11 cellular contexts compared by ENCODE assay signal in the genomic region with DNA sequence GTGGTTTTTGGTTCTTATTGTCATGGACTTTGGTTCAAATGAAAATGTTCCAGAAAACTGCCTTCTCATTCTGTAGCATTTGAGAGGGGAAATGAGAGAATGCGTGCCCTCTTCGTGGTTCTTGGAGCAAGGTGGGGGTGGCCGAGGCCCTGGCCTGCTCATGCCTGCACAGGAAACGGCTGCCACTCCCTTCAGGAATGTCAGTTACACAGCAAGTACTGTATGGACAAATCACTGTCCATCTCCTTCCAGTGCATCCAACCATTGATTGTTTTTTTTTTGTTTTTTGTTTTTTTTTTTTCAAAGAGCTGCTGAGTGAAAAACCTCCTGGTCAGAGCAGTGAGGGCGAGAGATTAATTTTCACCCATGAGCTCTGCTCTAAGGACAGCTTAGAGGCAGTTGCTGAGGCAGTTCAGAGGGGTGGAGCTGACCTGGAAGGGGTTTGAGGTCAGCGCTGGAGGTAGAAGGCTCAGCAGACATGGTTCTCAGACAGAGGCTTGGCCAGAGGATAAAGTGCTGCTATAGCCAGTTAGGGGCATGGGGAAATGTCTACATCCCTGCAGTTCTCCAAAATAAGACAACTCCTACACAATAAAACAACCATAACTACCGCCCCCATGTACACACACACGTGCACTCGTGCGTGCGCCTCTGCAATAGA. TPM values are rescaled to one million over a fixed set of nuclear protein-coding genes. Genes with fewer than 3 reads are reported as not detected.
A peak's percentile ranks its signal among the peaks of the same experiment; 100 is the strongest.
DNase-seq lines count a peak whose midpoint lies in the region; ATAC-seq and TF ChIP-seq lines count a peak whose summit lies in the region.
"Had no signal": no experiment of that assay in that cellular context is flagged by ENCODE, and none has a peak within 500 bp of the region (broad histone marks: within the 10 kb centered on the region; RNA-seq: fewer than 3 reads in every experiment).

No MANE protein-coding gene starts in this region.

- TF ChIP-seq POLR2A in HCT116 (IDR thresholded peaks at IDR 0.05; ENCODE audit: borderline replicate concordance, extremely low read depth, insufficient read depth, insufficient read length) = no peak

- H3K36me3 ChIP-seq in HCT116 (ENCODE audit: control insufficient read depth in 1 of 2, insufficient read depth in 2 of 2, low read length in 2 of 2) (no peaks in the 10 kb centered on the region), OCI-LY7 (ENCODE audit: insufficient read depth, low read length) (no peaks in the 10 kb centered on the region), parathyroid adenoma (ENCODE audit: control insufficient read depth, insufficient read depth, low read length) (no peaks in the 10 kb centered on the region)
- H3K36me3 ChIP-seq in effector memory CD4-positive, alpha-beta T cell (ENCODE audit: control insufficient read depth, insufficient read depth, low read length) = no peaks in the 10 kb centered on the region
- H3K36me3 ChIP-seq: uterus had no signal

- peaks cover 18 to 39% of the 10 kb centered on the region in 2 experiments for H3K4me1 ChIP-seq in HCT116 (ENCODE audit: control insufficient read depth in 1 of 2, insufficient read depth in 2 of 2, low read length in 2 of 2)
- peaks cover 5% of the 10 kb centered on the region for H3K4me1 ChIP-seq in OCI-LY7 (ENCODE audit: insufficient read depth, low read length, poor library complexity, severe bottlenecking)
- peaks cover 26% of the 10 kb centered on the region for H3K4me1 ChIP-seq in parathyroid adenoma
- peaks cover 3% of the 10 kb centered on the region for H3K4me1 ChIP-seq in effector memory CD4-positive, alpha-beta T cell (ENCODE audit: control insufficient read depth, insufficient read depth, low read length, poor library complexity, severe bottlenecking)

- no peak for TF ChIP-seq CTCF in HCT116 (IDR thresholded peaks at IDR 0.05 in 2 of 3, conservative IDR thresholded peaks at IDR 0.05 in 1 of 3; ENCODE audit: borderline replicate concordance in 1 of 3, insufficient read depth in 1 of 3, low read depth in 2 of 3, low read length in 2 of 3)
- no peak for TF ChIP-seq CTCF in OCI-LY7 (conservative IDR thresholded peaks at IDR 0.05; ENCODE audit: low read length)
- TF ChIP-seq CTCF in epithelial cell of esophagus (IDR thresholded peaks at IDR 0.05; ENCODE audit: insufficient read depth, low read depth, low read length, missing control alignments) = no peak
- no peak for TF ChIP-seq CTCF in parathyroid adenoma (IDR thresholded peaks at IDR 0.05)

- ATAC-seq in HCT116 = peak; percentile 30
- no peak for ATAC-seq in GM18873 (IDR thresholded peaks at IDR 0.05; ENCODE audit: low FRiP score, unreplicated experiment)

- H3K27me3 ChIP-seq in HCT116 (ENCODE audit: insufficient read depth, low read length) (no peaks in the 10 kb centered on the region), parathyroid adenoma (ENCODE audit: control insufficient read depth, insufficient read depth, low read length) (no peaks in the 10 kb centered on the region)
- H3K27me3 ChIP-seq in effector memory CD4-positive, alpha-beta T cell (replicated peaks; ENCODE audit: control insufficient read depth, insufficient read depth, low read length, poor library complexity, severe bottlenecking) = no peaks in the 10 kb centered on the region
- H3K27me3 ChIP-seq: uterus had no signal

- H3K79me2 ChIP-seq in HCT116 (ENCODE audit: insufficient read depth, low read length) (no peaks in the 10 kb centered on the region), OCI-LY7 (ENCODE audit: insufficient read depth, low read depth, low read length) (no peaks in the 10 kb centered on the region), parathyroid adenoma (peaks cover 2% of the 10 kb centered on the region)

- H4K20me1 ChIP-seq in HCT116 (ENCODE audit: insufficient read depth) = no peaks in the 10 kb centered on the region
- H4K20me1 ChIP-seq in OCI-LY7 (ENCODE audit: insufficient read depth, low read length) = no peaks in the 10 kb centered on the region

- POLR2A ChIA-PET in HCT116 (lab: Charles Lee) = no interaction called here
- POLR2A ChIA-PET in OCI-LY7 (lab: Charles Lee) = interaction anchor here (0.7 kb wide), 1 partner anchor 13 kb away, joined by 3 read pairs; no protein-coding TSS in a partner anchor

- H3K9me2 ChIP-seq in HCT116 (ENCODE audit: insufficient read depth) (no peaks in the 10 kb centered on the region), OCI-LY7 (ENCODE audit: insufficient read depth, low read length) (no peaks in the 10 kb centered on the region)

- H3K4me2 ChIP-seq in HCT116 (ENCODE audit: low read length) (peak overlapping the region; percentile 41; the same call in 1 of the 2 replicates), OCI-LY7 (ENCODE audit: low read length) (peak overlapping the region; percentile 38; the same call in 1 of the 2 replicates), parathyroid adenoma (ENCODE audit: low read length) (peak overlapping the region; percentile 17)

- no peak for TF ChIP-seq RAD21 in HCT116 (IDR thresholded peaks at IDR 0.05; ENCODE audit: low read depth)

- DNase-seq in HCT116 (ENCODE audit: low read depth, low spot score) = no peak
- DNase-seq in OCI-LY7 (ENCODE audit: low spot score) = no peak
- DNase-seq in epithelial cell of esophagus (ENCODE audit: low read depth) = peak; percentile 76
- no peak for DNase-seq in epidermal melanocyte (ENCODE audit: insufficient read length, low spot score)
- DNase-seq in effector memory CD4-positive, alpha-beta T cell = no peak
- DNase-seq in NCI-H69 (lab: John Stamatoyannopoulos, UW) = no peak
- DNase-seq: SIG-M5 had no signal

- BruUV-seq in HCT116 (replicated peaks; lab: Mats Ljungman, UMichigan) (no TSS peak), OCI-LY7 (replicated peaks; lab: Mats Ljungman, UMichigan) (no TSS peak)

- CTCF ChIA-PET in HCT116 (lab: Charles Lee) (interaction anchor here (0.6 to 3.6 kb wide), 12 partner anchors 12 to 469 kb away, joined by 3 to 18 read pairs (median 3); no protein-coding TSS in a partner anchor), OCI-LY7 (lab: Charles Lee; ENCODE audit: unreplicated experiment) (interaction anchor here (1.0 kb wide), 1 partner anchor 335 kb away, joined by 3 read pairs; no protein-coding TSS in a partner anchor)

- no peaks in the 10 kb centered on the region for H3K9me3 ChIP-seq in HCT116 (ENCODE audit: control insufficient read depth in 1 of 2, insufficient read depth in 1 of 2, low read depth in 1 of 2, low read length in 2 of 2)
- H3K9me3 ChIP-seq in OCI-LY7 (ENCODE audit: low read length) = no peaks in the 10 kb centered on the region
- H3K9me3 ChIP-seq in parathyroid adenoma (ENCODE audit: control insufficient read depth, low read length) = no peaks in the 10 kb centered on the region
- H3K9me3 ChIP-seq in effector memory CD4-positive, alpha-beta T cell (ENCODE audit: control insufficient read depth, low read length) = no peaks in the 10 kb centered on the region
- H3K9me3 ChIP-seq: Caco-2, uterus had no signal

- no peak overlapping the region for H3K9ac ChIP-seq in HCT116 (ENCODE audit: low read length)
- H3K9ac ChIP-seq in parathyroid adenoma = no peak overlapping the region

- H3K4me3 ChIP-seq in HCT116 (replicated peaks in 1 of 2; ENCODE audit: low read depth in 1 of 2, low read length in 2 of 2) (no peak overlapping the region), OCI-LY7 (ENCODE audit: low read depth, low read length, poor library complexity, severe bottlenecking) (no peak overlapping the region), epithelial cell of esophagus (ENCODE audit: low read length) (no peak overlapping the region), parathyroid adenoma (ENCODE audit: low read depth, low read length) (no peak overlapping the region)
- no peak overlapping the region for H3K4me3 ChIP-seq in effector memory CD4-positive, alpha-beta T cell (ENCODE audit: insufficient read depth, low read depth, low read length, poor library complexity, severe bottlenecking)
- H3K4me3 ChIP-seq: uterus had no signal

- no peak overlapping the region for H3K27ac ChIP-seq in HCT116 (ENCODE audit: low read depth, low read length)
- H3K27ac ChIP-seq in OCI-LY7 (ENCODE audit: low read depth, low read length, poor library complexity, severe bottlenecking) = no peak overlapping the region
- H3K27ac ChIP-seq in parathyroid adenoma = peak overlapping the region; percentile 77
- no peak overlapping the region for H3K27ac ChIP-seq in effector memory CD4-positive, alpha-beta T cell (ENCODE audit: insufficient read depth, low read length, poor library complexity, severe bottlenecking)
- H3K27ac ChIP-seq: uterus had no signal

- H2AFZ ChIP-seq in HCT116 (ENCODE audit: low read depth, low read length, poor library complexity, severe bottlenecking) (no peak overlapping the region), OCI-LY7 (ENCODE audit: low read length) (peak overlapping the region; percentile 75; the same call in 1 of the 2 replicates), parathyroid adenoma (peak overlapping the region; percentile 42)

- intact Hi-C loops in HCT116 (cut with micrococcal nuclease) = loop anchor here (1.0 to 5.0 kb wide), 4 partner anchors 97 to 335 kb away; partner anchors contain the start of genes GLCE and PAQR5
- intact Hi-C loops in OCI-LY7 (cut with micrococcal nuclease; ENCODE audit: unreplicated experiment) = loop anchor here (1.0 kb wide), 1 partner anchor 335 kb away; no protein-coding TSS in a partner anchor

- RAD21 ChIA-PET in HCT116 (lab: Charles Lee; ENCODE audit: low non-redundant PET in 1 of 2, low total read pairs in 2 of 2, uncharacterized antibody in 2 of 2, unreplicated experiment in 2 of 2) = interaction anchor here in 1 of 2 experiments (0.7 kb wide), 1 partner anchor 334 kb away, joined by 4 read pairs; no protein-coding TSS in a partner anchor

RNA-seq across cellular contexts. Expression of gene KIF23, which starts 20.2 kb away (rescaled TPM):
- total RNA-seq in HCT116 (2021; ENCODE audit: unreplicated experiment) (83.7 TPM), OCI-LY7 (2022) (61.6 and 76.5 TPM in 2 replicates)
- polyA plus RNA-seq in HCT116 (2012) = 62.8 and 80.8 TPM in 2 replicates
- total RNA-seq in OCI-LY7 (2014; rRNA removed; shearing (Covaris generic)) = 54.0 and 66.1 TPM in 2 replicates

RNA-seq across cellular contexts. Expression of gene RPLP1, which starts 58.7 kb away (rescaled TPM):
- total RNA-seq in HCT116 (2021; ENCODE audit: unreplicated experiment) (3,138 TPM), OCI-LY7 (2022) (2,251 and 2,407 TPM in 2 replicates)
- 3,494 and 5,245 TPM in 2 replicates for polyA plus RNA-seq in HCT116 (2012)
- total RNA-seq in OCI-LY7 (2014; rRNA removed; shearing (Covaris generic)) = 469 and 889 TPM in 2 replicates
